Comparison of ENCODE assay signal across 8 cellular contexts in the genomic region with DNA sequence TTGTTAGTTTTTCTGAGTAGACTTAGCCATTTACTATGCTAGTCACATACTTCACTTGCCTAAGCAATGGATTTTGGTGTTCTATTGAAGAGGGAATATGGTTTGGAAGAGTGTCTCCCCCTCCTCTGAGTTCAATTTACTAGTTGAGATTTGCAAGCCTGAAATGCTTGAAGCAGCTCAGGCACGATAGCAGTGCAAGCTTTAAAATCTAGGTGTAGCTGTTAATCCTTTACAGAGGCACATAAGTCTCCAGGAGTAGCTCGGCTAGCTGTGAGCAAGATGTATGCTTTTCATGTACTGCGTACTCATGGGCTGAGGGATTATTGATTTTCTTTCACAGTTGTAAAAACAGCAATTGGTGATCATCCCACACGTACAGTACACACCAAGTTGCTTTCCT. TPM values are rescaled to one million over a fixed set of nuclear protein-coding genes. Genes with fewer than 3 reads are reported as not detected.
DNase-seq lines count a peak whose midpoint lies in the region; ATAC-seq and TF ChIP-seq lines count a peak whose summit lies in the region.

No MANE protein-coding gene starts in this region.

- H3K27ac Mint-ChIP-seq in activated CD4-positive, alpha-beta memory T cell treated with anti-CD3 and anti-CD28 coated beads, Interleukin-2, amount 10 ng/mL, durations not matched to agents 7 days and 5 days = no peak overlapping the region
- H3K27ac Mint-ChIP-seq in effector memory CD8-positive, alpha-beta T cell = no peak overlapping the region

- no peak overlapping the region for H3K4me3 Mint-ChIP-seq in activated CD4-positive, alpha-beta memory T cell treated with anti-CD3 and anti-CD28 coated beads, Interleukin-2, amount 10 ng/mL, durations not matched to agents 7 days and 5 days
- no peak overlapping the region for H3K4me3 Mint-ChIP-seq in effector memory CD8-positive, alpha-beta T cell

- TF ChIP-seq CTCF in astrocyte of the cerebellum (IDR thresholded peaks at IDR 0.05; ENCODE audit: low read depth, low read length, missing control alignments) = no peak

- peaks cover 3% of the 10 kb centered on the region for H3K9me3 Mint-ChIP-seq in activated CD4-positive, alpha-beta memory T cell treated with anti-CD3 and anti-CD28 coated beads, Interleukin-2, amount 10 ng/mL, durations not matched to agents 7 days and 5 days
- no peaks in the 10 kb centered on the region for H3K9me3 Mint-ChIP-seq in effector memory CD8-positive, alpha-beta T cell

- POLR2A ChIA-PET in activated CD4-positive, alpha-beta memory T cell treated with anti-CD3 and anti-CD28 coated beads, Interleukin-2, amount 10 ng/mL, durations not matched to agents 7 days and 5 days (lab: Charles Lee) = no interaction called here

- H3K27me3 Mint-ChIP-seq in activated CD4-positive, alpha-beta memory T cell treated with anti-CD3 and anti-CD28 coated beads, Interleukin-2, amount 10 ng/mL, durations not matched to agents 7 days and 5 days = no peaks in the 10 kb centered on the region
- H3K27me3 Mint-ChIP-seq in effector memory CD8-positive, alpha-beta T cell = no peaks in the 10 kb centered on the region

- in situ Hi-C loops in astrocyte of the cerebellum (cut with HindIII; ENCODE audit: low sequenced_read_pairs) = no loop called here

- no peaks in the 10 kb centered on the region for H3K4me1 Mint-ChIP-seq in activated CD4-positive, alpha-beta memory T cell treated with anti-CD3 and anti-CD28 coated beads, Interleukin-2, amount 10 ng/mL, durations not matched to agents 7 days and 5 days
- no peaks in the 10 kb centered on the region for H3K4me1 Mint-ChIP-seq in effector memory CD8-positive, alpha-beta T cell (ENCODE audit: low read depth in 2 of 2)

- peak overlapping the region; percentile 59 for H3K27ac ChIP-seq in temporal lobe (ENCODE audit: low read depth, low read length)

- CTCF ChIA-PET in activated CD4-positive, alpha-beta memory T cell treated with anti-CD3 and anti-CD28 coated beads, Interleukin-2, amount 10 ng/mL, durations not matched to agents 7 days and 5 days (lab: Charles Lee) = no interaction called here

- H3K4me3 ChIP-seq in astrocyte of the cerebellum (ENCODE audit: low read depth, low read length) = peak overlapping the region; percentile 45

- DNase-seq in HT1080 (ENCODE audit: low read depth) (peak; percentile 32), astrocyte of the cerebellum (ENCODE audit: low read depth) (no peak), kidney tubule cell (ENCODE audit: low spot score) (peak; percentile 56)
- no peak for DNase-seq in activated CD4-positive, alpha-beta memory T cell treated with anti-CD3 and anti-CD28 coated beads, Interleukin-2, amount 10 ng/mL, durations not matched to agents 7 days and 5 days
- no peak for DNase-seq in activated effector memory CD4-positive, alpha-beta T cell treated with anti-CD3 and anti-CD28 coated beads, Interleukin-2, amount 50 U/mL, for 16 hours
- no peak for DNase-seq in activated CD4-positive, alpha-beta T cell treated with anti-CD3 and anti-CD28 coated beads for 48 hours
- DNase-seq in effector memory CD8-positive, alpha-beta T cell = no peak

- ATAC-seq in effector memory CD8-positive, alpha-beta T cell (replicated peaks) = no peak

- no peaks in the 10 kb centered on the region for H3K36me3 Mint-ChIP-seq in activated CD4-positive, alpha-beta memory T cell treated with anti-CD3 and anti-CD28 coated beads, Interleukin-2, amount 10 ng/mL, durations not matched to agents 7 days and 5 days (ENCODE audit: low read depth)
- H3K36me3 Mint-ChIP-seq in effector memory CD8-positive, alpha-beta T cell (ENCODE audit: insufficient read depth) = no peaks in the 10 kb centered on the region

RNA-seq across cellular contexts. Expression of gene FLRT3, which starts 0.7 kb away (rescaled TPM):
- total RNA-seq in HT1080 (2014; rRNA removed; shearing (Covaris generic)) = 3.0 and 4.0 TPM in 2 replicates
- 1.3 and 2.1 TPM in 2 replicates for polyA plus RNA-seq in HT1080 (2015; cell fraction: cytosol; rRNA removed)
- polyA plus RNA-seq in HT1080 (2015; cell fraction: nucleus; rRNA removed) = 5.7 and 6.7 TPM in 2 replicates
- total RNA-seq in temporal lobe = 46.0 TPM
- total RNA-seq in activated CD4-positive, alpha-beta memory T cell treated with anti-CD3 and anti-CD28 coated beads, Interleukin-2, amount 10 ng/mL, durations not matched to agents 7 days and 5 days = not detected

Comparison
In these comparisons a context has a peak if more than half of its experiments do, and no peak if none do; other contexts are left out.
1. DNase-seq: peak in HT1080 (single experiment) and kidney tubule cell (single experiment); none in astrocyte of the cerebellum (single experiment), activated CD4-positive, alpha-beta memory T cell treated with anti-CD3 and anti-CD28 coated beads, Interleukin-2, amount 10 ng/mL, durations not matched to agents 7 days and 5 days (single experiment), activated effector memory CD4-positive, alpha-beta T cell treated with anti-CD3 and anti-CD28 coated beads, Interleukin-2, amount 50 U/mL, for 16 hours (single experiment), activated CD4-positive, alpha-beta T cell treated with anti-CD3 and anti-CD28 coated beads for 48 hours (single experiment) and effector memory CD8-positive, alpha-beta T cell (0 of 3).